Comparison of ENCODE assay signal across 2 cellular contexts in the genomic region with DNA sequence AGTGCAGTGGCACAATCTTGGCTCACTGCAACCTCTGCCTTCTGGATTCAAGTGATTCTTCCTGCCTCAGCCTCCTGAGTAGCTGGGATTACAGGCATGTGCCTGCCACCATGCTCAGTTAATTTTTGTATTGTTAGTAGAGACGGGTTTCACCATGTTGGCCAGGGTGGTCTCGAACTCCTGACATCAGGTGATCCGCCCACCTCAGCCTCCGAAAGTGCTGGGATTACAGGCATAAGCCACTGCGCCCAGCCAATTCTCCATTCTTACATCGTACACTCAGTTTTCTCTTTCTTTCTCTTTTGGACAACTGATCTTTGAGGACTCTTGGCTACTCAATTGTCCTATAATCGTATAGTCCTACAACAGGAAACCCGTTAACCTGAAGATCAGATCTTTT. TPM values are rescaled to one million over a fixed set of nuclear protein-coding genes. Genes with fewer than 3 reads are reported as not detected.
"Had no signal": no experiment of that assay in that cellular context is flagged by ENCODE, and none has a peak within 500 bp of the region (broad histone marks: within the 10 kb centered on the region; RNA-seq: fewer than 3 reads in every experiment).

No MANE protein-coding gene starts in this region.

RNA-seq across cellular contexts. Expression of a gene that starts 2.8 kb away (rescaled TPM):
- total RNA-seq: osteoblast, SK-MEL-5 had no signal
